In genomic region chr6:10510592-10511367, GRCh38 we compare ENCODE assay signal across 1 cellular context.
TF ChIP-seq lines count a peak whose summit lies in the region.

No MANE protein-coding gene starts in this region.

TF ChIP-seq in H1, 55 proteins besides CTCF, POLR2A, EP300 and RAD21 (continued from another document):
- TF ChIP-seq ASH2L (IDR thresholded peaks at IDR 0.05; ENCODE audit: low read length): no peak
- TF ChIP-seq EZH2 (IDR thresholded peaks at IDR 0.05; ENCODE audit: low read depth, low read length, severe bottlenecking): no peak
- TF ChIP-seq KDM5A (IDR thresholded peaks at IDR 0.05; ENCODE audit: low read length): no peak
- TF ChIP-seq ATF2 (IDR thresholded peaks at IDR 0.05; ENCODE audit: low read length): no peak
